In genomic region chr14:70722418-70722817, GRCh38 we compare ENCODE assay signal across 31 cellular contexts.
"Had no signal": no experiment of that assay in that cellular context is flagged by ENCODE, and none has a peak within 500 bp of the region (broad histone marks: within the 10 kb centered on the region; RNA-seq: fewer than 3 reads in every experiment).

No MANE protein-coding gene starts in this region.

- FAIRE-seq: astrocyte, kidney, pancreas had no signal

- H3K27ac ChIP-seq: brain microvascular endothelial cell, coronary artery, dorsolateral prefrontal cortex, heart left ventricle, neutrophil, pancreas, psoas muscle, right atrium auricular region, thoracic aorta, uterus had no signal

- DNase-seq: activated CD4-positive, alpha-beta memory T cell treated with anti-CD3 and anti-CD28 coated beads, Interleukin-2, amount 10 ng/mL, durations not matched to agents 7 days and 5 days; activated CD4-positive, alpha-beta T cell treated with anti-CD3 and anti-CD28 coated beads for 1 hour; activated CD4-positive, alpha-beta T cell treated with anti-CD3 and anti-CD28 coated beads, Interleukin-2, amount 10 ng/mL, durations not matched to agents 7 days and 5 days; activated CD8-positive, alpha-beta memory T cell treated with anti-CD3 and anti-CD28 coated beads, Interleukin-2, amount 50 U/mL, for 48 hours; activated gamma-delta T cell treated with Interleukin-2 at 50 U/mL for 16 hours; activated naive CD4-positive, alpha-beta T cell treated with anti-CD3 and anti-CD28 coated beads, Interleukin-2, amount 50 U/mL, for 16 hours; activated T-cell treated with anti-CD3 and anti-CD28 coated beads, Interleukin-2, amount 50 U/mL, for 24 hours; amniotic stem cell; brain microvascular endothelial cell; dorsolateral prefrontal cortex; effector memory CD4-positive, alpha-beta T cell; foreskin fibroblast; heart left ventricle; hypothalamus; immature natural killer cell; kidney; left ventricle myocardium superior; mucosa of descending colon; pancreas; psoas muscle; stimulated activated CD4-positive, alpha-beta T cell treated with anti-CD3 and anti-CD28 coated beads, Interleukin-15, amount 100 ng/mL, for 24 hours; T-helper 2 cell; trophoblast cell; uterus had no signal

- H3K27ac Mint-ChIP-seq: activated CD4-positive, alpha-beta memory T cell treated with anti-CD3 and anti-CD28 coated beads, Interleukin-2, amount 10 ng/mL, durations not matched to agents 7 days and 5 days; activated CD4-positive, alpha-beta T cell treated with anti-CD3 and anti-CD28 coated beads, Interleukin-2, amount 10 ng/mL, durations not matched to agents 7 days and 5 days; activated T-cell treated with anti-CD3 and anti-CD28 coated beads, Interleukin-2, amount 50 U/mL, for 24 hours; immature natural killer cell; stimulated activated naive CD8-positive, alpha-beta T cell treated with anti-CD3 and anti-CD28 coated beads, Interleukin-15, Interleukin-2, amounts not matched to agents 100 ng/mL and 50 ng/mL, for 24 hours had no signal

- H3K4me3 ChIP-seq: coronary artery, dorsolateral prefrontal cortex, heart left ventricle, mucosa of descending colon, pancreas, psoas muscle, right atrium auricular region, thoracic aorta, uterus had no signal

- H3K9me3 ChIP-seq: heart left ventricle, mucosa of descending colon, neutrophil, pancreas, psoas muscle, right atrium auricular region, thoracic aorta, uterus had no signal

- H3K4me1 ChIP-seq: pancreas, uterus had no signal

- H3K27me3 ChIP-seq: brain microvascular endothelial cell, heart left ventricle, pancreas, right atrium auricular region, uterus had no signal

- H3K36me3 Mint-ChIP-seq: immature natural killer cell had no signal

- ATAC-seq: heart left ventricle, left ventricle myocardium superior, mucosa of descending colon had no signal

- H3K9me3 Mint-ChIP-seq: activated CD4-positive, alpha-beta memory T cell treated with anti-CD3 and anti-CD28 coated beads, Interleukin-2, amount 10 ng/mL, durations not matched to agents 7 days and 5 days; activated CD4-positive, alpha-beta T cell treated with anti-CD3 and anti-CD28 coated beads, Interleukin-2, amount 10 ng/mL, durations not matched to agents 7 days and 5 days; activated T-cell treated with anti-CD3 and anti-CD28 coated beads, Interleukin-2, amount 50 U/mL, for 24 hours; immature natural killer cell; nephron; stimulated activated naive CD8-positive, alpha-beta T cell treated with anti-CD3 and anti-CD28 coated beads, Interleukin-15, Interleukin-2, amounts not matched to agents 100 ng/mL and 50 ng/mL, for 24 hours had no signal

- H3K27me3 Mint-ChIP-seq: activated CD4-positive, alpha-beta memory T cell treated with anti-CD3 and anti-CD28 coated beads, Interleukin-2, amount 10 ng/mL, durations not matched to agents 7 days and 5 days; activated CD4-positive, alpha-beta T cell treated with anti-CD3 and anti-CD28 coated beads, Interleukin-2, amount 10 ng/mL, durations not matched to agents 7 days and 5 days; activated T-cell treated with anti-CD3 and anti-CD28 coated beads, Interleukin-2, amount 50 U/mL, for 24 hours; stimulated activated naive CD8-positive, alpha-beta T cell treated with anti-CD3 and anti-CD28 coated beads, Interleukin-15, Interleukin-2, amounts not matched to agents 100 ng/mL and 50 ng/mL, for 24 hours had no signal

- H3K4me1 Mint-ChIP-seq: activated CD4-positive, alpha-beta memory T cell treated with anti-CD3 and anti-CD28 coated beads, Interleukin-2, amount 10 ng/mL, durations not matched to agents 7 days and 5 days; activated CD4-positive, alpha-beta T cell treated with anti-CD3 and anti-CD28 coated beads, Interleukin-2, amount 10 ng/mL, durations not matched to agents 7 days and 5 days; immature natural killer cell had no signal

- H3K4me3 Mint-ChIP-seq: activated CD4-positive, alpha-beta memory T cell treated with anti-CD3 and anti-CD28 coated beads, Interleukin-2, amount 10 ng/mL, durations not matched to agents 7 days and 5 days; activated CD4-positive, alpha-beta T cell treated with anti-CD3 and anti-CD28 coated beads, Interleukin-2, amount 10 ng/mL, durations not matched to agents 7 days and 5 days; activated T-cell treated with anti-CD3 and anti-CD28 coated beads, Interleukin-2, amount 50 U/mL, for 24 hours; immature natural killer cell; nephron; stimulated activated naive CD8-positive, alpha-beta T cell treated with anti-CD3 and anti-CD28 coated beads, Interleukin-15, Interleukin-2, amounts not matched to agents 100 ng/mL and 50 ng/mL, for 24 hours had no signal

- H3K36me3 ChIP-seq: brain microvascular endothelial cell, heart left ventricle, neutrophil, pancreas, right atrium auricular region, thoracic aorta, uterus had no signal
